10 cellular contexts compared by ENCODE assay signal in the genomic region with DNA sequence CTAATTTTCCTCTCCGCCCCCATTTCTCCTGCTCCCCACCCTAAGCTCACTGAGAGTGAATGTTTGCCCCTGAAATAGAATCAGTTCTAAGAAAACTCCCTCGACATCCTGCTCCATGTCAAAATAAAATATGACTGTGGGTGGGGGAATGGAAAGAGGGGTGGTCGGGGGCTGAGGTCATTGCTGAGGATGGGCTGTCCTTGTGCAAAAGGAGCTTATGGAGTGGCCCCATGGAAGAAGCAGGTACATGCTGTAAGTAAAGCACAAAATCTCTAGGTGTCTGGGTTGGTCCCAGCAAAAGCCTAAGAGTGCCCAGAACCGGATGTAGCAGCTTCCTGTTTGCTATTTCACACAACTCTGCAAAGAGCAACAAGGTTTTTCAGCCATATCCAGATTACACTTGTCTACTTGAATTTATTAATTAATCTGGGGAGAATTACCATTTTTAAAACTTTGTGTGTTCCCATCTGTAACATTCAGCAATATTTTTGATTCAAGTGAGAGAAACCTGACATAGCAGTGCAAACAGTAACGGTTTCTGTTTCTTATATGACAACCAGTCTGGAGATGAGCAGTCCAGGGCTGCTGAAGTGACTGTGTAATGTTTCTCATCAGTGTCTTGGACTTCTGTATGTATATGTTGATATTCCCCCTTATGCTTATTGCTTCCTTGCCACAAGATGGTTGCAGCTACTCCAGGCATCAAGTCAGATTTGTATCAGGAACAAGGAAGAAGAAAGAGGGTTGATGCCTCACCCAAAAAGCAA. TPM values are rescaled to one million over a fixed set of nuclear protein-coding genes. Genes with fewer than 3 reads are reported as not detected.
DNase-seq lines count a peak whose midpoint lies in the region; ATAC-seq and TF ChIP-seq lines count a peak whose summit lies in the region.
"Had no signal": no experiment of that assay in that cellular context is flagged by ENCODE, and none has a peak within 500 bp of the region (broad histone marks: within the 10 kb centered on the region; RNA-seq: fewer than 3 reads in every experiment).

No MANE protein-coding gene starts in this region.

- H3K27me3 ChIP-seq in HUES48 (ENCODE audit: control insufficient read depth, insufficient read depth, low read length) (no peaks in the 10 kb centered on the region), adrenal gland (no peaks in the 10 kb centered on the region), ascending aorta (no peaks in the 10 kb centered on the region)

- no peaks in the 10 kb centered on the region for H3K27me3 Mint-ChIP-seq in activated naive CD8-positive, alpha-beta T cell treated with anti-CD3 and anti-CD28 coated beads, Interleukin-2, amount 10 ng/mL, durations not matched to agents 7 days and 5 days

- H3K36me3 Mint-ChIP-seq in activated naive CD8-positive, alpha-beta T cell treated with anti-CD3 and anti-CD28 coated beads, Interleukin-2, amount 10 ng/mL, durations not matched to agents 7 days and 5 days, result peaks cover 10% of the 10 kb centered on the region

- ATAC-seq in GM21423 (IDR thresholded peaks at IDR 0.05; ENCODE audit: unreplicated experiment), result peak; percentile 46
- peak; percentile 51 for ATAC-seq in activated naive CD8-positive, alpha-beta T cell treated with anti-CD3 and anti-CD28 coated beads, Interleukin-2, amount 10 ng/mL, durations not matched to agents 7 days and 5 days (ENCODE audit: low read depth)

- H3K4me1 Mint-ChIP-seq in activated naive CD8-positive, alpha-beta T cell treated with anti-CD3 and anti-CD28 coated beads, Interleukin-2, amount 10 ng/mL, durations not matched to agents 7 days and 5 days, result peaks cover 68% of the 10 kb centered on the region

- H3K36me3 ChIP-seq in HUES48 (ENCODE audit: control insufficient read depth, insufficient read depth, low read length), result no peaks in the 10 kb centered on the region
- no peaks in the 10 kb centered on the region for H3K36me3 ChIP-seq in adrenal gland (replicated peaks in 1 of 2)
- no peaks in the 10 kb centered on the region for H3K36me3 ChIP-seq in ascending aorta

- H3K9ac ChIP-seq in HUES48 (ENCODE audit: low read depth, low read length), result no peak overlapping the region

- H3K9me3 ChIP-seq in HUES48 (ENCODE audit: control insufficient read depth, insufficient read depth, low read length) (no peaks in the 10 kb centered on the region), adrenal gland (replicated peaks in 1 of 3) (no peaks in the 10 kb centered on the region), ascending aorta (no peaks in the 10 kb centered on the region)

- intact Hi-C loops in adrenal gland (cut with DNase I), result no loop called here
- intact Hi-C loops in ascending aorta (cut with DNase I), result no loop called here
- intact Hi-C loops in head of caudate nucleus (cut with DNase I), result no loop called here

- H3K27ac Mint-ChIP-seq in activated naive CD8-positive, alpha-beta T cell treated with anti-CD3 and anti-CD28 coated beads, Interleukin-2, amount 10 ng/mL, durations not matched to agents 7 days and 5 days, result peak overlapping the region; percentile 100

- peak overlapping the region; percentile 81 for H3K4me3 Mint-ChIP-seq in activated naive CD8-positive, alpha-beta T cell treated with anti-CD3 and anti-CD28 coated beads, Interleukin-2, amount 10 ng/mL, durations not matched to agents 7 days and 5 days

- TF ChIP-seq CTCF in GM10248 (IDR thresholded peaks at IDR 0.05; ENCODE audit: control extremely low read depth, extremely low read depth, low read depth, missing control alignments), result no peak
- no peak for TF ChIP-seq CTCF in adrenal gland (IDR thresholded peaks at IDR 0.05)
- no peak for TF ChIP-seq CTCF in RWPE1 (conservative IDR thresholded peaks at IDR 0.05; ENCODE audit: low read depth)
- TF ChIP-seq CTCF in ascending aorta (IDR thresholded peaks at IDR 0.05), result no peak

- POLR2A ChIA-PET in GM10248 (lab: Yijun Ruan, JAX), result no interaction called here
- POLR2A ChIA-PET in activated naive CD8-positive, alpha-beta T cell treated with anti-CD3 and anti-CD28 coated beads, Interleukin-2, amount 10 ng/mL, durations not matched to agents 7 days and 5 days (lab: Charles Lee), result interaction anchor here (0.9 to 4.4 kb wide), 17 partner anchors 8 to 232 kb away, joined by 3 to 41 read pairs (median 7); a partner anchor contains a TSS
- POLR2A ChIA-PET in RWPE1 (lab: Yijun Ruan, JAX; ENCODE audit: low non-redundant PET), result no interaction called here

- 25 to 39% (median 36%) methylated on average over 5 of the region's 5 CpGs for WGBS in adrenal gland, 4 donors

- TF ChIP-seq POLR2A in adrenal gland (IDR thresholded peaks at IDR 0.05), result no peak

- H3K4me3 ChIP-seq in HUES48 (ENCODE audit: low read depth, low read length), result no peak overlapping the region
- no peak overlapping the region for H3K4me3 ChIP-seq in adrenal gland
- no peak overlapping the region for H3K4me3 ChIP-seq in ascending aorta

- H3K9me3 Mint-ChIP-seq in activated naive CD8-positive, alpha-beta T cell treated with anti-CD3 and anti-CD28 coated beads, Interleukin-2, amount 10 ng/mL, durations not matched to agents 7 days and 5 days, result peaks cover 2% of the 10 kb centered on the region

- H3K4me1 ChIP-seq in HUES48 (ENCODE audit: control insufficient read depth, insufficient read depth, low read length) (peaks cover 3% of the 10 kb centered on the region), adrenal gland (replicated peaks in 1 of 2) (peaks cover 0 to 4% of the 10 kb centered on the region in 2 donors), ascending aorta (no peaks in the 10 kb centered on the region)

- DNase-seq in GM10248 (ENCODE audit: extremely low spot score) (peak; percentile 18), adrenal gland (no peak), RWPE1 (ENCODE audit: low spot score) (no peak), ascending aorta (ENCODE audit: low spot score in 2 of 2) (no peak), head of caudate nucleus (no peak)
- peak; percentile 58 for DNase-seq in activated naive CD8-positive, alpha-beta T cell treated with anti-CD3 and anti-CD28 coated beads, Interleukin-2, amount 10 ng/mL, durations not matched to agents 7 days and 5 days

- peak overlapping the region; percentile 8 for H3K27ac ChIP-seq in HUES48 (ENCODE audit: low read depth, low read length)
- no peak overlapping the region for H3K27ac ChIP-seq in adrenal gland
- H3K27ac ChIP-seq in RWPE1, result no peak overlapping the region
- H3K27ac ChIP-seq in ascending aorta, result no peak overlapping the region

- CTCF ChIA-PET in GM10248 (lab: Yijun Ruan, JAX) (interaction anchor here (1.1 to 4.1 kb wide), 4 partner anchors 12 to 69 kb away, joined by 3 to 20 read pairs (median 8); no protein-coding TSS in a partner anchor), RWPE1 (lab: Yijun Ruan, JAX) (no interaction called here)

RNA-seq across cellular contexts. Expression of a gene that starts 40.4 kb away (rescaled TPM):
- 100 to 1,000 TPM; 195 to 217 TPM for total RNA-seq in activated naive CD8-positive, alpha-beta T cell treated with anti-CD3 and anti-CD28 coated beads, Interleukin-2, amount 10 ng/mL, durations not matched to agents 7 days and 5 days
- total RNA-seq in adrenal gland (1 to 10 TPM in 4 of 8 donors, under 1 TPM in 2, not detected in 2; 0.56 to 2.9 (median 1.5) TPM), ascending aorta (not detected)
- polyA plus RNA-seq in adrenal gland, result 1 to 10 TPM; 1.2 to 5.6 (median 2.1) TPM
- total RNA-seq: bronchial epithelial cell, renal cortical epithelial cell had no signal

Comparison
In these comparisons a context has a peak if more than half of its experiments do, and no peak if none do; other contexts are left out.
1. DNase-seq: peak in GM10248 (single experiment) and activated naive CD8-positive, alpha-beta T cell treated with anti-CD3 and anti-CD28 coated beads, Interleukin-2, amount 10 ng/mL, durations not matched to agents 7 days and 5 days (single experiment); none in adrenal gland (0 of 7), RWPE1 (single experiment), ascending aorta (0 of 2) and head of caudate nucleus (0 of 42).
2. RNA of a gene that starts 40.4 kb away (total RNA-seq): 195 to 217 TPM in activated naive CD8-positive, alpha-beta T cell treated with anti-CD3 and anti-CD28 coated beads, Interleukin-2, amount 10 ng/mL, durations not matched to agents 7 days and 5 days; 0.56 to 2.9 TPM in adrenal gland and not detected in ascending aorta (single experiment); every median in the first group is over 10 times any median in the second.